8 cellular contexts compared by ENCODE assay signal in the genomic region with DNA sequence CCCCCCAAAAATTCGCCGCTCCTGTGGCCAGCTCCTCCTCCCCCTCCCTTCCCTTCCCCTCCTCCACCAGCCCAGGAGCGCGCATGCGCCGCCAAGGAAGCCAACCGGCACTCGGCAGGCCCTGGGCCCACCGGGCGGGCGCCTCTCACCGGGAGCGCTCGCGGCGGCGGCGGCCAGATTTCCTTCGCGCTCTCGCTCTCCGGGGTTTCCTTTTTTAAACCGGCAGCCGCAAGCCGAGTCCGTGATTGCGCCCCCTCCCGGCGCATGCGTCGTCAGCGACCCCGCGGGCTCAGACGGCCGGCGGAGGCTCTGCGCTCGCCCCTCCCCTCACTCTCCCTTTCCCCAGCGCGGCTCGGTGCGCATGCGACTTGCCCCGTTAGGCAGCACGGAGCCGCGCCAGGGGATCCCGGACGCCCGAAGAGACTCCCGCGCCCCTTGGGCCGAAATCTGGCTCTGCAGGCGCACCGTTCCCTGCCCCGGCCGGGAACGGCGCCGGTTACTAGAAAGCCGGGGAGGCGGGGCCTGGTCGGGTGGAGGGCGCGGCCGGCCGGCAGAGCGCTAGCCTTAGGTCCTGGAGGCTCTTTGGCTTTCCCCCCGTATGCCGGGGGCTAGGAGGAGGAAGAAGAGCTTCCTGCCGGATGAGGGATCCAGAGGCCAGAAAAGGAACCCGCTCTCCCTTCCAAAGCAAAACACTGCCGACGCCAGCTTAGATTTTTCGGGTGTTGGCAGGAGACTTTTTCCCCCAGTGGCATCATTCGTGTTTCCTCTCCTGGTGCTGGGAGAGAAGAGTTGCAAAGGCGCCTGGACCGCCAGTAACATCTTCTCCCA. TPM values are rescaled to one million over a fixed set of nuclear protein-coding genes. Genes with fewer than 3 reads are reported as not detected.
DNase-seq lines count a peak whose midpoint lies in the region; ATAC-seq, FAIRE-seq and TF ChIP-seq lines count a peak whose summit lies in the region.

A gene with protein sequence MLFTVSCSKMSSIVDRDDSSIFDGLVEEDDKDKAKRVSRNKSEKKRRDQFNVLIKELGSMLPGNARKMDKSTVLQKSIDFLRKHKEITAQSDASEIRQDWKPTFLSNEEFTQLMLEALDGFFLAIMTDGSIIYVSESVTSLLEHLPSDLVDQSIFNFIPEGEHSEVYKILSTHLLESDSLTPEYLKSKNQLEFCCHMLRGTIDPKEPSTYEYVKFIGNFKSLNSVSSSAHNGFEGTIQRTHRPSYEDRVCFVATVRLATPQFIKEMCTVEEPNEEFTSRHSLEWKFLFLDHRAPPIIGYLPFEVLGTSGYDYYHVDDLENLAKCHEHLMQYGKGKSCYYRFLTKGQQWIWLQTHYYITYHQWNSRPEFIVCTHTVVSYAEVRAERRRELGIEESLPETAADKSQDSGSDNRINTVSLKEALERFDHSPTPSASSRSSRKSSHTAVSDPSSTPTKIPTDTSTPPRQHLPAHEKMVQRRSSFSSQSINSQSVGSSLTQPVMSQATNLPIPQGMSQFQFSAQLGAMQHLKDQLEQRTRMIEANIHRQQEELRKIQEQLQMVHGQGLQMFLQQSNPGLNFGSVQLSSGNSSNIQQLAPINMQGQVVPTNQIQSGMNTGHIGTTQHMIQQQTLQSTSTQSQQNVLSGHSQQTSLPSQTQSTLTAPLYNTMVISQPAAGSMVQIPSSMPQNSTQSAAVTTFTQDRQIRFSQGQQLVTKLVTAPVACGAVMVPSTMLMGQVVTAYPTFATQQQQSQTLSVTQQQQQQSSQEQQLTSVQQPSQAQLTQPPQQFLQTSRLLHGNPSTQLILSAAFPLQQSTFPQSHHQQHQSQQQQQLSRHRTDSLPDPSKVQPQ (minus strand): TSS at position 277 of the 828 bp plus-strand sequence. CDS start 64,124 bp downstream, outside the sequence.

- H3K27ac ChIP-seq in KOPT-K1 (ENCODE audit: low read depth, low read length, poor library complexity, severe bottlenecking) = peak within 1 kb of the TSS; percentile 76

- H3K4me3 ChIP-seq in fibroblast of mammary gland (ENCODE audit: control insufficient read depth, low read depth, low read length) = peak within 1 kb of the TSS; percentile 75

- H3K36me3 ChIP-seq in KOPT-K1 (ENCODE audit: insufficient read depth, low read length) = no peaks in the 10 kb centered on the region

- DNase-seq in Daoy (ENCODE audit: low read depth) (peak; percentile 81), RCC 7860 (ENCODE audit: low spot score) (peak; percentile 74), fibroblast of mammary gland (ENCODE audit: low read depth) (peak; percentile 80), natural killer cell (peak; percentile 81)
- DNase-seq in stimulated activated naive CD4-positive, alpha-beta T cell treated with Interleukin-2 at 50 U/mL for 16 hours (lab: John Stamatoyannopoulos, UW) = peak; percentile 85

- H3K4me1 Mint-ChIP-seq in activated T-helper 17 cell treated with anti-CD3 and anti-CD28 coated beads, Interleukin-2, amount 50 U/mL, for 72 hours = peaks cover 29% of the 10 kb centered on the region
- H3K4me1 Mint-ChIP-seq in natural killer cell = peaks cover 20 to 27% of the 10 kb centered on the region in 2 donors

- H3K27ac Mint-ChIP-seq in activated T-helper 17 cell treated with anti-CD3 and anti-CD28 coated beads, Interleukin-2, amount 50 U/mL, for 72 hours = peak within 1 kb of the TSS; percentile 80
- H3K27ac Mint-ChIP-seq in natural killer cell = peak within 1 kb of the TSS; percentile 87 to 89

- no peaks in the 10 kb centered on the region for H3K36me3 Mint-ChIP-seq in activated T-helper 17 cell treated with anti-CD3 and anti-CD28 coated beads, Interleukin-2, amount 50 U/mL, for 72 hours (ENCODE audit: low read depth)
- H3K36me3 Mint-ChIP-seq in natural killer cell = no peaks in the 10 kb centered on the region

- no peaks in the 10 kb centered on the region for H3K9me3 ChIP-seq in KOPT-K1 (ENCODE audit: insufficient read depth, low read length, poor library complexity, severe bottlenecking)

- H3K9me3 Mint-ChIP-seq in activated T-helper 17 cell treated with anti-CD3 and anti-CD28 coated beads, Interleukin-2, amount 50 U/mL, for 72 hours = no peaks in the 10 kb centered on the region
- H3K9me3 Mint-ChIP-seq in natural killer cell = no peaks in the 10 kb centered on the region

- no peak for TF ChIP-seq CTCF in fibroblast of mammary gland (conservative IDR thresholded peaks at IDR 0.05; ENCODE audit: control insufficient read depth, insufficient read depth, low read depth, low read length)
- TF ChIP-seq CTCF in natural killer cell (IDR thresholded peaks at IDR 0.05) = peak; percentile 34

- peak; percentile 72 for ATAC-seq in GM21786 (IDR thresholded peaks at IDR 0.05; ENCODE audit: unreplicated experiment)
- ATAC-seq in activated T-helper 17 cell treated with anti-CD3 and anti-CD28 coated beads, Interleukin-2, amount 50 U/mL, for 72 hours (replicated peaks) = peak; percentile 70
- peak; percentile 74 to 84 (median 77) for ATAC-seq in natural killer cell

- peak within 1 kb of the TSS; percentile 92 for H3K4me3 Mint-ChIP-seq in activated T-helper 17 cell treated with anti-CD3 and anti-CD28 coated beads, Interleukin-2, amount 50 U/mL, for 72 hours
- peak within 1 kb of the TSS; percentile 93 for H3K4me3 Mint-ChIP-seq in natural killer cell

- FAIRE-seq in RCC 7860 (lab: Jason Lieb, UNC) = no peak

- no peaks in the 10 kb centered on the region for H3K27me3 Mint-ChIP-seq in activated T-helper 17 cell treated with anti-CD3 and anti-CD28 coated beads, Interleukin-2, amount 50 U/mL, for 72 hours
- H3K27me3 Mint-ChIP-seq in natural killer cell (ENCODE audit: low read depth in 2 of 2) = peaks cover 6 to 16% of the 10 kb centered on the region in 2 donors

- intact Hi-C loops in natural killer cell (cut with micrococcal nuclease) = loop anchor here (1.0 to 10.0 kb wide), 6 partner anchors 152 to 1485 kb away; a partner anchor contains a TSS

RNA-seq across cellular contexts. Expression of the gene that starts here (rescaled TPM):
- total RNA-seq in Daoy (2014; rRNA removed; shearing (Covaris generic)) = 10.1 and 12.3 TPM in 2 replicates
- 10 to 100 TPM in 1 of 2 donors, 1 to 10 TPM in 1; 9.9 to 16.3 TPM for total RNA-seq in activated T-helper 17 cell treated with anti-CD3 and anti-CD28 coated beads, Interleukin-2, amount 50 U/mL, for 72 hours
- 10 to 100 TPM; 11.4 to 15.8 (median 13.4) TPM for total RNA-seq in natural killer cell

Comparison
In these comparisons a context has a peak if more than half of its experiments do, and no peak if none do; other contexts are left out.
1. Peak in every context shown above with its lines: DNase-seq, ATAC-seq, H3K4me3 ChIP-seq and H3K27ac ChIP-seq.